Comparison of ENCODE assay signal across 27 cellular contexts in the genomic region with DNA sequence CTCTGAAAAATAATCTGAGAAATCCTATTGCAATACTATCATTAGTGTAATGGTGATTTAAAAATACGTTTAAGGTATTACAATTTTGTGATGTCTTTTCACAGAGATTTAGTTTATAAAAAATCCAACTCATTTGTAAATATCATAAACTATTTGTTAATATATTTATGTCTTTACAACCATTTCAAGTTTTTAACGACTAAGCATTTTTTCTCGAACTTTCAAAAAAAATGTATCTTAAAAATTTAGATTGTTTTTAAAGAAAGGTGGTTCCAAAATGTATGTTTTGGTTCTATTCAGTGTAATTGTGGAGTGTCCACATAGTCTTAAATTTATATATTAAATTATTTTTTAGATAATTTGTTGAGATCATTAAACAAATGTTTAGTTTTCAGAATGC.
"Had no signal": no experiment of that assay in that cellular context is flagged by ENCODE, and none has a peak within 500 bp of the region (broad histone marks: within the 10 kb centered on the region; RNA-seq: fewer than 3 reads in every experiment).

No MANE protein-coding gene starts in this region.

- H3K4me1 Mint-ChIP-seq: mesothelial cell of epicardium; naive B cell; natural killer cell; nephron progenitor cell; neural progenitor cell; stimulated activated effector memory CD8-positive, alpha-beta T cell treated with anti-CD3 and anti-CD28 coated beads, Interleukin-12 subunit alpha, Interleukin-12 subunit beta, amount 100 ng/mL, for 72 hours had no signal

- H3K4me3 Mint-ChIP-seq: mesothelial cell of epicardium; naive B cell; natural killer cell; nephron progenitor cell; neural progenitor cell; stimulated activated effector memory CD8-positive, alpha-beta T cell treated with anti-CD3 and anti-CD28 coated beads, Interleukin-12 subunit alpha, Interleukin-12 subunit beta, amount 100 ng/mL, for 72 hours; stimulated activated naive CD8-positive, alpha-beta T cell treated with anti-CD3 and anti-CD28 coated beads, Interleukin-15, Interleukin-2, amounts not matched to agents 100 ng/mL and 50 ng/mL, for 24 hours had no signal

- H3K4me2 ChIP-seq: neural progenitor cell had no signal

- H2AFZ ChIP-seq: neural progenitor cell had no signal

- FAIRE-seq: urothelium cell line had no signal

- H3K9me3 Mint-ChIP-seq: nephron progenitor cell; neural progenitor cell; stimulated activated naive CD8-positive, alpha-beta T cell treated with anti-CD3 and anti-CD28 coated beads, Interleukin-15, Interleukin-2, amounts not matched to agents 100 ng/mL and 50 ng/mL, for 24 hours had no signal

- H3K27ac Mint-ChIP-seq: mesothelial cell of epicardium; naive B cell; natural killer cell; nephron progenitor cell; neural progenitor cell; progenitor cell of endocrine pancreas; stimulated activated effector memory CD8-positive, alpha-beta T cell treated with anti-CD3 and anti-CD28 coated beads, Interleukin-12 subunit alpha, Interleukin-12 subunit beta, amount 100 ng/mL, for 72 hours; stimulated activated naive CD8-positive, alpha-beta T cell treated with anti-CD3 and anti-CD28 coated beads, Interleukin-15, Interleukin-2, amounts not matched to agents 100 ng/mL and 50 ng/mL, for 24 hours had no signal

- H3K4me3 ChIP-seq: left ventricle myocardium inferior, lung, neural progenitor cell, right atrium auricular region, right lobe of liver, suprapubic skin, thoracic aorta, tibial artery, upper lobe of right lung had no signal

- DNase-seq: hippocampal formation; left ventricle myocardium inferior; mesendoderm; naive B cell; natural killer cell; nephron progenitor cell; occipital lobe; right lobe of liver; stimulated activated CD4-positive, alpha-beta T cell treated with anti-CD3 and anti-CD28 coated beads, Interleukin-12 subunit alpha, Interleukin-12 subunit beta, amount 100 ng/mL, for 4 hours; stimulated activated CD4-positive, alpha-beta T cell treated with anti-CD3 and anti-CD28 coated beads, Interleukin-15, amount 100 ng/mL, for 24 hours; stimulated activated CD4-positive, alpha-beta T cell treated with anti-CD3 and anti-CD28 coated beads, Interleukin-2, amount 100 ng/mL, for 24 hours; stimulated activated CD4-positive, alpha-beta T cell treated with anti-CD3 and anti-CD28 coated beads, Interleukin-4, amount 100 ng/mL, for 24 hours; stimulated activated naive CD4-positive, alpha-beta T cell; tibial artery; trophoblast cell; upper lobe of right lung had no signal

- H3K36me3 ChIP-seq: left ventricle myocardium inferior, neural progenitor cell, neutrophil, right atrium auricular region, right lobe of liver, suprapubic skin, thoracic aorta, tibial artery, upper lobe of right lung had no signal

- H3K27me3 Mint-ChIP-seq: naive B cell; progenitor cell of endocrine pancreas; stimulated activated naive CD8-positive, alpha-beta T cell treated with anti-CD3 and anti-CD28 coated beads, Interleukin-15, Interleukin-2, amounts not matched to agents 100 ng/mL and 50 ng/mL, for 24 hours had no signal

- H3K27me3 ChIP-seq: neural progenitor cell, neutrophil, right atrium auricular region, right lobe of liver, suprapubic skin, tibial artery, upper lobe of right lung had no signal

- H3K9ac ChIP-seq: neural progenitor cell had no signal

- H3K9me3 ChIP-seq: neutrophil, right atrium auricular region, right lobe of liver, suprapubic skin, thoracic aorta, tibial artery, upper lobe of right lung had no signal

- H3K36me3 Mint-ChIP-seq: mesothelial cell of epicardium; naive B cell; natural killer cell; neural progenitor cell; stimulated activated effector memory CD8-positive, alpha-beta T cell treated with anti-CD3 and anti-CD28 coated beads, Interleukin-12 subunit alpha, Interleukin-12 subunit beta, amount 100 ng/mL, for 72 hours had no signal

- H3K4me1 ChIP-seq: neural progenitor cell, right lobe of liver, tibial artery, upper lobe of right lung had no signal

- H3K27ac ChIP-seq: left ventricle myocardium inferior, neural progenitor cell, neutrophil, right atrium auricular region, right lobe of liver, suprapubic skin, thoracic aorta, tibial artery, upper lobe of right lung had no signal
